In the genomic region with DNA sequence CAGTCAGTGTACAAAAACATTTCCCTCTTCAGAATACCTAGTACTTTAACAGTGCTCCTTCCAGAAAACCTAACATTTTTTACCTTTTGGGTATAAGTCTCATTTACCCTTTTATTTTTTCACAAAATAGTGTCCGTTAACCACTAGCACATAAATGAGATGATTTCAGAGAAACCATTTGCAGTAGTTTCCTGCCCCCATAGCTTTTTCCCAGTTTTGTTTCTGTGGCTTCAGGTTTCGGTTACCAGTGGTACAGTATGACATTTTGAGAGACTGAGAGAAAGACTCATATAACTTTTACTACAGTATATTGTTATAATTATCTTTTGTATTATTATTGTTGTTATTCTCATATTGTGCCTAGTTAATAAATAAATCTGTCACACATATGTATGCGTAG, we compare ENCODE assay signal across 12 cellular contexts.
"Had no signal": no experiment of that assay in that cellular context is flagged by ENCODE, and none has a peak within 500 bp of the region (broad histone marks: within the 10 kb centered on the region; RNA-seq: fewer than 3 reads in every experiment).

No MANE protein-coding gene starts in this region.

- H3K4me1 Mint-ChIP-seq: stimulated activated naive B cell treated with anti-CD40 and anti-IgM and Interleukin-4, amounts not matched to agents 10 μg/mL and 1 μg/mL and 100 μg/mL, for 72 hours had no signal

- ATAC-seq: effector memory CD8-positive, alpha-beta T cell; left lobe of liver; naive thymus-derived CD4-positive, alpha-beta T cell; stimulated activated naive B cell treated with anti-CD40 and anti-IgM and Interleukin-4, amounts not matched to agents 10 μg/mL and 1 μg/mL and 100 μg/mL, for 72 hours had no signal

- DNase-seq: effector memory CD8-positive, alpha-beta T cell; islet precursor cell; naive thymus-derived CD4-positive, alpha-beta T cell; posterior cingulate gyrus; stimulated activated CD4-positive, alpha-beta T cell treated with anti-CD3 and anti-CD28 coated beads, Interleukin-2, amount 100 ng/mL, for 24 hours; stimulated activated CD4-positive, alpha-beta T cell treated with anti-CD3 and anti-CD28 coated beads, Interleukin-4, amount 100 ng/mL, for 4 hours; stimulated activated naive B cell treated with anti-CD40 and anti-IgM and Interleukin-4, amounts not matched to agents 10 μg/mL and 1 μg/mL and 100 μg/mL, for 72 hours; thyroid gland had no signal

- H3K27me3 Mint-ChIP-seq: effector memory CD8-positive, alpha-beta T cell; stimulated activated naive B cell treated with anti-CD40 and anti-IgM and Interleukin-4, amounts not matched to agents 10 μg/mL and 1 μg/mL and 100 μg/mL, for 72 hours had no signal

- H3K9me3 Mint-ChIP-seq: dendritic cell treated with granulocyte-macrophage colony-stimulating factor and Interleukin-4, amounts not matched to agents 40 ng/mL and 50 ng/mL, for 4 days; naive thymus-derived CD4-positive, alpha-beta T cell; neural crest cell; stimulated activated naive B cell treated with anti-CD40 and anti-IgM and Interleukin-4, amounts not matched to agents 10 μg/mL and 1 μg/mL and 100 μg/mL, for 72 hours had no signal

- H3K27ac Mint-ChIP-seq: dendritic cell treated with granulocyte-macrophage colony-stimulating factor and Interleukin-4, amounts not matched to agents 40 ng/mL and 50 ng/mL, for 4 days; effector memory CD8-positive, alpha-beta T cell; stimulated activated naive B cell treated with anti-CD40 and anti-IgM and Interleukin-4, amounts not matched to agents 10 μg/mL and 1 μg/mL and 100 μg/mL, for 72 hours; type B pancreatic cell had no signal

- H3K36me3 Mint-ChIP-seq: stimulated activated naive B cell treated with anti-CD40 and anti-IgM and Interleukin-4, amounts not matched to agents 10 μg/mL and 1 μg/mL and 100 μg/mL, for 72 hours had no signal

- H3K4me3 Mint-ChIP-seq: dendritic cell treated with granulocyte-macrophage colony-stimulating factor and Interleukin-4, amounts not matched to agents 40 ng/mL and 50 ng/mL, for 4 days; effector memory CD8-positive, alpha-beta T cell; naive thymus-derived CD4-positive, alpha-beta T cell; neural crest cell; stimulated activated naive B cell treated with anti-CD40 and anti-IgM and Interleukin-4, amounts not matched to agents 10 μg/mL and 1 μg/mL and 100 μg/mL, for 72 hours; type B pancreatic cell had no signal
